ENCODE assay signal across 8 cellular contexts in genomic region chr20:36399147-36399968, GRCh38.
DNase-seq lines count a peak whose midpoint lies in the region; ATAC-seq and TF ChIP-seq lines count a peak whose summit lies in the region.

No MANE protein-coding gene starts in this region.

- intact Hi-C loops in A673 (cut with micrococcal nuclease; ENCODE audit: unreplicated experiment), result no loop called here
- intact Hi-C loops in activated CD8-positive, alpha-beta T cell treated with anti-CD3 and anti-CD28 coated beads for 36 hours (cut with micrococcal nuclease), result no loop called here

- H3K27me3 Mint-ChIP-seq in activated CD8-positive, alpha-beta T cell treated with anti-CD3 and anti-CD28 coated beads for 36 hours, result peaks cover 20% of the 10 kb centered on the region

- no peak overlapping the region for H3K4me3 ChIP-seq in A673 (ENCODE audit: low read depth, low read length, poor library complexity, severe bottlenecking)

- H3K27ac Mint-ChIP-seq in activated CD8-positive, alpha-beta T cell treated with anti-CD3 and anti-CD28 coated beads for 36 hours, result no peak overlapping the region

- BruUV-seq in A673 (replicated peaks; lab: Mats Ljungman, UMichigan), result no TSS peak

- no peaks in the 10 kb centered on the region for H3K9me3 ChIP-seq in A673 (ENCODE audit: low read depth, low read length, poor library complexity, severe bottlenecking)

- DNase-seq in A673 (ENCODE audit: low spot score) (peak; percentile 61), GDM1 (lab: John Stamatoyannopoulos, UW) (peak; percentile 6), NCI-H2081 treated with DMSO at 0.1 percent for 48 hours (lab: John Stamatoyannopoulos, UW) (peak; percentile 49), glomerular endothelial cell (ENCODE audit: extremely low read depth, low read depth, low spot score) (peak; percentile 41), kidney glomerular epithelial cell (lab: John Stamatoyannopoulos, UW) (no peak)
- DNase-seq in activated CD8-positive, alpha-beta T cell treated with anti-CD3 and anti-CD28 coated beads for 36 hours, result peak; percentile 80
- peak; percentile 24 to 32 (median 27) for DNase-seq in stimulated activated CD4-positive, alpha-beta T cell treated with anti-CD3 and anti-CD28 coated beads, TNF-alpha, amount 100 ng/mL, for 48 hours (ENCODE audit: low read depth in 3 of 3)

- ATAC-seq in activated CD8-positive, alpha-beta T cell treated with anti-CD3 and anti-CD28 coated beads for 36 hours, result peak; percentile 77
- ATAC-seq in HG03135 (IDR thresholded peaks at IDR 0.05; ENCODE audit: unreplicated experiment), result no peak

- H3K4me1 Mint-ChIP-seq in activated CD8-positive, alpha-beta T cell treated with anti-CD3 and anti-CD28 coated beads for 36 hours (ENCODE audit: low read depth), result no peaks in the 10 kb centered on the region

- H3K36me3 Mint-ChIP-seq in activated CD8-positive, alpha-beta T cell treated with anti-CD3 and anti-CD28 coated beads for 36 hours (ENCODE audit: low read depth), result no peaks in the 10 kb centered on the region

- no peak overlapping the region for H3K27ac ChIP-seq in A673 (ENCODE audit: low read depth, low read length, poor library complexity, severe bottlenecking)

- CTCF ChIA-PET in A673 (lab: Charles Lee), result interaction anchor here (0.5 to 2.2 kb wide), 9 partner anchors 9 to 944 kb away, joined by 3 to 15 read pairs (median 4); partner anchors contain the start of gene CEP250
- CTCF ChIA-PET in activated CD8-positive, alpha-beta T cell treated with anti-CD3 and anti-CD28 coated beads for 36 hours (lab: Charles Lee), result interaction anchor here (0.7 to 3.6 kb wide), 35 partner anchors 9 to 410 kb away, joined by 3 to 24 read pairs (median 4); partner anchors contain the start of gene AAR2

- POLR2A ChIA-PET in A673 (lab: Charles Lee; ENCODE audit: low non-redundant PET), result no interaction called here
- POLR2A ChIA-PET in activated CD8-positive, alpha-beta T cell treated with anti-CD3 and anti-CD28 coated beads for 36 hours (lab: Charles Lee), result no interaction called here

- H3K27me3 ChIP-seq in A673 (replicated peaks; ENCODE audit: insufficient read depth, low read depth, low read length, poor library complexity), result no peaks in the 10 kb centered on the region

- H3K36me3 ChIP-seq in A673 (ENCODE audit: insufficient read depth, low read length, poor library complexity, severe bottlenecking), result no peaks in the 10 kb centered on the region

- no peaks in the 10 kb centered on the region for H3K4me1 ChIP-seq in A673 (ENCODE audit: insufficient read depth, low read length, poor library complexity, severe bottlenecking)

- H3K4me3 Mint-ChIP-seq in activated CD8-positive, alpha-beta T cell treated with anti-CD3 and anti-CD28 coated beads for 36 hours, result no peak overlapping the region

- peak; percentile 74 for TF ChIP-seq CTCF in A673 (conservative IDR thresholded peaks at IDR 0.05; ENCODE audit: low read depth, low read length)
- TF ChIP-seq CTCF in activated CD8-positive, alpha-beta T cell treated with anti-CD3 and anti-CD28 coated beads for 36 hours (IDR thresholded peaks at IDR 0.05), result peak; percentile 61

- no peaks in the 10 kb centered on the region for H3K9me3 Mint-ChIP-seq in activated CD8-positive, alpha-beta T cell treated with anti-CD3 and anti-CD28 coated beads for 36 hours
